27 cellular contexts compared by ENCODE assay signal in genomic region chr10:26703974-26704373, GRCh38.
"Had no signal": no experiment of that assay in that cellular context is flagged by ENCODE, and none has a peak within 500 bp of the region (broad histone marks: within the 10 kb centered on the region; RNA-seq: fewer than 3 reads in every experiment).

No MANE protein-coding gene starts in this region.

- H3K36me3 ChIP-seq: colonic mucosa had no signal

- H3K4me3 ChIP-seq: colonic mucosa, coronary artery, dorsolateral prefrontal cortex, esophagus muscularis mucosa, esophagus squamous epithelium, gastrocnemius medialis, gastroesophageal sphincter, heart left ventricle, heart right ventricle had no signal

- H3K27me3 ChIP-seq: colonic mucosa, dorsolateral prefrontal cortex, esophagus muscularis mucosa, esophagus squamous epithelium, foreskin keratinocyte, gastrocnemius medialis, gastroesophageal sphincter, heart left ventricle, heart right ventricle had no signal

- H3K27ac ChIP-seq: colonic mucosa, coronary artery, dorsolateral prefrontal cortex, epithelial cell of prostate, esophagus muscularis mucosa, esophagus squamous epithelium, foreskin keratinocyte, gastrocnemius medialis, gastroesophageal sphincter, heart left ventricle, heart right ventricle had no signal

- H3K9me3 ChIP-seq: colonic mucosa, esophagus muscularis mucosa, esophagus squamous epithelium, gastrocnemius medialis, gastroesophageal sphincter, heart left ventricle, heart right ventricle had no signal

- ATAC-seq: effector memory CD8-positive, alpha-beta T cell; esophagus mucosa; foreskin keratinocyte; gastrocnemius medialis; gastroesophageal sphincter; heart left ventricle; heart right ventricle had no signal

- FAIRE-seq: colon, endometrium, frontal cortex had no signal

- H3K4me1 ChIP-seq: foreskin keratinocyte, gastrocnemius medialis had no signal

- DNase-seq: colonic mucosa; cortex of kidney; dermis blood vessel endothelial cell; dorsolateral prefrontal cortex; effector CD4-positive, alpha-beta T cell; effector CD8-positive, alpha-beta T cell; effector memory CD4-positive, alpha-beta T cell; effector memory CD8-positive, alpha-beta T cell; endodermal cell; erythroblast; esophagus squamous epithelium; foreskin fibroblast; foreskin keratinocyte; foreskin melanocyte; gastrocnemius medialis; glutamatergic neuron; head of caudate nucleus; heart left ventricle; heart right ventricle had no signal
